ENCODE assay signal across 1 cellular context in the genomic region with DNA sequence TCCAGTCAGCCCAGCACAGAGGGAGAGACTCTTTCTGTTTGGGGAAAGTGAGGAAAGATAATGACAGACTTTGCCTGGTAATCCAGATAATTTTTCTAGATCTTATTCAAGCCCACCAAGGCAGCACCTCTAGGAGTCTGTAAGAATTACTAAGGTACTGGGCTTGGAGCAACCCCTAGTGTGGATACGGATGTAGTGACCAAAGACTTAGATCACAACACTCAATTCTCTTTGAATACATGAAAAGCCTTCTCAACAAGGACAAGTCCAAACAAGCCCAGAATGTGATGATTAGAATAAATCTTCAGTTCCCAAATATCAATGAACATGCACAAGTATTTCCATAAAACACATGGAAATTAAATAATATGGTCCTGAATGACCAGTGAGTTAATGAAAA.
TF ChIP-seq lines count a peak whose summit lies in the region.

No MANE protein-coding gene starts in this region.

TF ChIP-seq in H1, 55 proteins besides CTCF, POLR2A, EP300 and RAD21:
- TF ChIP-seq KDM5A (IDR thresholded peaks at IDR 0.05; ENCODE audit: low read length) (no peak), NRF1 (IDR thresholded peaks at IDR 0.05; ENCODE audit: low read depth, low read length) (no peak), TCF12 (IDR thresholded peaks at IDR 0.05; ENCODE audit: low read depth, low read length) (no peak), TAF7 (optimal IDR thresholded peaks at IDR 0.05; ENCODE audit: borderline replicate concordance, low read depth, low read length) (no peak), JUND (IDR thresholded peaks at IDR 0.05; ENCODE audit: low read length) (no peak), BRCA1 (IDR thresholded peaks at IDR 0.05; ENCODE audit: low read depth, low read length) (no peak), GTF2F1 (IDR thresholded peaks at IDR 0.05; ENCODE audit: borderline replicate concordance, low read depth, low read length) (no peak), HDAC2 (IDR thresholded peaks at IDR 0.05; ENCODE audit: borderline replicate concordance in 1 of 2, low read depth in 2 of 2, low read length in 2 of 2) (no peak), BACH1 (IDR thresholded peaks at IDR 0.05; ENCODE audit: low read length) (no peak), ASH2L (IDR thresholded peaks at IDR 0.05; ENCODE audit: low read length) (no peak), ZNF274 (IDR thresholded peaks at IDR 0.05; ENCODE audit: borderline replicate concordance, extremely low read depth, low read length) (no peak), JUN (IDR thresholded peaks at IDR 0.05; ENCODE audit: low read depth, low read length) (no peak), PHF8 (conservative IDR thresholded peaks at IDR 0.05; ENCODE audit: low read depth, low read length) (no peak), POLR2AphosphoS5 (IDR thresholded peaks at IDR 0.05; ENCODE audit: low read depth, low read length) (no peak), KDM4A (IDR thresholded peaks at IDR 0.05; ENCODE audit: low read depth, low read length, severe bottlenecking) (no peak), RFX5 (IDR thresholded peaks at IDR 0.05; ENCODE audit: borderline replicate concordance, low read depth, low read length) (no peak)
- TF ChIP-seq, protein P1, sequence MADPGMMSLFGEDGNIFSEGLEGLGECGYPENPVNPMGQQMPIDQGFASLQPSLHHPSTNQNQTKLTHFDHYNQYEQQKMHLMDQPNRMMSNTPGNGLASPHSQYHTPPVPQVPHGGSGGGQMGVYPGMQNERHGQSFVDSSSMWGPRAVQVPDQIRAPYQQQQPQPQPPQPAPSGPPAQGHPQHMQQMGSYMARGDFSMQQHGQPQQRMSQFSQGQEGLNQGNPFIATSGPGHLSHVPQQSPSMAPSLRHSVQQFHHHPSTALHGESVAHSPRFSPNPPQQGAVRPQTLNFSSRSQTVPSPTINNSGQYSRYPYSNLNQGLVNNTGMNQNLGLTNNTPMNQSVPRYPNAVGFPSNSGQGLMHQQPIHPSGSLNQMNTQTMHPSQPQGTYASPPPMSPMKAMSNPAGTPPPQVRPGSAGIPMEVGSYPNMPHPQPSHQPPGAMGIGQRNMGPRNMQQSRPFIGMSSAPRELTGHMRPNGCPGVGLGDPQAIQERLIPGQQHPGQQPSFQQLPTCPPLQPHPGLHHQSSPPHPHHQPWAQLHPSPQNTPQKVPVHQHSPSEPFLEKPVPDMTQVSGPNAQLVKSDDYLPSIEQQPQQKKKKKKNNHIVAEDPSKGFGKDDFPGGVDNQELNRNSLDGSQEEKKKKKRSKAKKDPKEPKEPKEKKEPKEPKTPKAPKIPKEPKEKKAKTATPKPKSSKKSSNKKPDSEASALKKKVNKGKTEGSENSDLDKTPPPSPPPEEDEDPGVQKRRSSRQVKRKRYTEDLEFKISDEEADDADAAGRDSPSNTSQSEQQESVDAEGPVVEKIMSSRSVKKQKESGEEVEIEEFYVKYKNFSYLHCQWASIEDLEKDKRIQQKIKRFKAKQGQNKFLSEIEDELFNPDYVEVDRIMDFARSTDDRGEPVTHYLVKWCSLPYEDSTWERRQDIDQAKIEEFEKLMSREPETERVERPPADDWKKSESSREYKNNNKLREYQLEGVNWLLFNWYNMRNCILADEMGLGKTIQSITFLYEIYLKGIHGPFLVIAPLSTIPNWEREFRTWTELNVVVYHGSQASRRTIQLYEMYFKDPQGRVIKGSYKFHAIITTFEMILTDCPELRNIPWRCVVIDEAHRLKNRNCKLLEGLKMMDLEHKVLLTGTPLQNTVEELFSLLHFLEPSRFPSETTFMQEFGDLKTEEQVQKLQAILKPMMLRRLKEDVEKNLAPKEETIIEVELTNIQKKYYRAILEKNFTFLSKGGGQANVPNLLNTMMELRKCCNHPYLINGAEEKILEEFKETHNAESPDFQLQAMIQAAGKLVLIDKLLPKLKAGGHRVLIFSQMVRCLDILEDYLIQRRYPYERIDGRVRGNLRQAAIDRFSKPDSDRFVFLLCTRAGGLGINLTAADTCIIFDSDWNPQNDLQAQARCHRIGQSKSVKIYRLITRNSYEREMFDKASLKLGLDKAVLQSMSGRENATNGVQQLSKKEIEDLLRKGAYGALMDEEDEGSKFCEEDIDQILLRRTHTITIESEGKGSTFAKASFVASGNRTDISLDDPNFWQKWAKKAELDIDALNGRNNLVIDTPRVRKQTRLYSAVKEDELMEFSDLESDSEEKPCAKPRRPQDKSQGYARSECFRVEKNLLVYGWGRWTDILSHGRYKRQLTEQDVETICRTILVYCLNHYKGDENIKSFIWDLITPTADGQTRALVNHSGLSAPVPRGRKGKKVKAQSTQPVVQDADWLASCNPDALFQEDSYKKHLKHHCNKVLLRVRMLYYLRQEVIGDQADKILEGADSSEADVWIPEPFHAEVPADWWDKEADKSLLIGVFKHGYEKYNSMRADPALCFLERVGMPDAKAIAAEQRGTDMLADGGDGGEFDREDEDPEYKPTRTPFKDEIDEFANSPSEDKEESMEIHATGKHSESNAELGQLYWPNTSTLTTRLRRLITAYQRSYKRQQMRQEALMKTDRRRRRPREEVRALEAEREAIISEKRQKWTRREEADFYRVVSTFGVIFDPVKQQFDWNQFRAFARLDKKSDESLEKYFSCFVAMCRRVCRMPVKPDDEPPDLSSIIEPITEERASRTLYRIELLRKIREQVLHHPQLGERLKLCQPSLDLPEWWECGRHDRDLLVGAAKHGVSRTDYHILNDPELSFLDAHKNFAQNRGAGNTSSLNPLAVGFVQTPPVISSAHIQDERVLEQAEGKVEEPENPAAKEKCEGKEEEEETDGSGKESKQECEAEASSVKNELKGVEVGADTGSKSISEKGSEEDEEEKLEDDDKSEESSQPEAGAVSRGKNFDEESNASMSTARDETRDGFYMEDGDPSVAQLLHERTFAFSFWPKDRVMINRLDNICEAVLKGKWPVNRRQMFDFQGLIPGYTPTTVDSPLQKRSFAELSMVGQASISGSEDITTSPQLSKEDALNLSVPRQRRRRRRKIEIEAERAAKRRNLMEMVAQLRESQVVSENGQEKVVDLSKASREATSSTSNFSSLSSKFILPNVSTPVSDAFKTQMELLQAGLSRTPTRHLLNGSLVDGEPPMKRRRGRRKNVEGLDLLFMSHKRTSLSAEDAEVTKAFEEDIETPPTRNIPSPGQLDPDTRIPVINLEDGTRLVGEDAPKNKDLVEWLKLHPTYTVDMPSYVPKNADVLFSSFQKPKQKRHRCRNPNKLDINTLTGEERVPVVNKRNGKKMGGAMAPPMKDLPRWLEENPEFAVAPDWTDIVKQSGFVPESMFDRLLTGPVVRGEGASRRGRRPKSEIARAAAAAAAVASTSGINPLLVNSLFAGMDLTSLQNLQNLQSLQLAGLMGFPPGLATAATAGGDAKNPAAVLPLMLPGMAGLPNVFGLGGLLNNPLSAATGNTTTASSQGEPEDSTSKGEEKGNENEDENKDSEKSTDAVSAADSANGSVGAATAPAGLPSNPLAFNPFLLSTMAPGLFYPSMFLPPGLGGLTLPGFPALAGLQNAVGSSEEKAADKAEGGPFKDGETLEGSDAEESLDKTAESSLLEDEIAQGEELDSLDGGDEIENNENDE (IDR thresholded peaks at IDR 0.05; ENCODE audit: insufficient replicate concordance, low read length): no peak
